ENCODE assay signal across 20 cellular contexts in genomic region chr22:49042877-49043859, GRCh38.
"Had no signal": no experiment of that assay in that cellular context is flagged by ENCODE, and none has a peak within 500 bp of the region (broad histone marks: within the 10 kb centered on the region; RNA-seq: fewer than 3 reads in every experiment).

No MANE protein-coding gene starts in this region.

- H3K4me3 ChIP-seq: esophagus muscularis mucosa, gastrocnemius medialis, heart right ventricle, left ventricle myocardium inferior, lung, right atrium auricular region, suprapubic skin, thyroid gland, uterus had no signal

- H3K9me3 ChIP-seq: esophagus muscularis mucosa, gastrocnemius medialis, heart right ventricle, left ventricle myocardium inferior, neutrophil, right atrium auricular region, suprapubic skin, thyroid gland, uterus had no signal

- FAIRE-seq: colon, small intestine had no signal

- H3K27ac ChIP-seq: epithelial cell of prostate, esophagus muscularis mucosa, gastrocnemius medialis, heart right ventricle, left ventricle myocardium inferior, neutrophil, right atrium auricular region, suprapubic skin, thyroid gland, uterus had no signal

- H3K36me3 ChIP-seq: esophagus muscularis mucosa, gastrocnemius medialis, heart right ventricle, left ventricle myocardium inferior, neutrophil, right atrium auricular region, suprapubic skin, thyroid gland, uterus had no signal

- H3K27me3 ChIP-seq: neutrophil, right atrium auricular region, thyroid gland, uterus had no signal

- DNase-seq: effector memory CD8-positive, alpha-beta T cell; gastrocnemius medialis; heart right ventricle; islet precursor cell; left ventricle myocardium inferior; mesenchymal stem cell; midbrain; small intestine; stimulated activated CD4-positive, alpha-beta T cell treated with anti-CD3 and anti-CD28 coated beads, Interleukin-2, amount 100 ng/mL, for 48 hours; stimulated activated naive CD4-positive, alpha-beta T cell treated with Interleukin-2 at 50 U/mL for 16 hours; thyroid gland; uterus had no signal

- ATAC-seq: effector memory CD8-positive, alpha-beta T cell; gastrocnemius medialis; heart right ventricle; natural killer cell treated with Interleukin-12 subunit alpha and Interleukin-12 subunit beta and Interleukin-15 and Interleukin-18, amount 100 ng/mL, for 72 hours had no signal

- H3K4me1 ChIP-seq: gastrocnemius medialis, heart right ventricle, left ventricle myocardium inferior, right atrium auricular region, suprapubic skin, thyroid gland, uterus had no signal
